Comparison of ENCODE assay signal across 1 cellular context in genomic region chr1:6490181-6491075, GRCh38.
TF ChIP-seq lines count a peak whose summit lies in the region.

No MANE protein-coding gene starts in this region.

TF ChIP-seq in A549, 52 proteins besides CTCF, POLR2A, EP300 and RAD21 (continued from another document):
- TF ChIP-seq MAX (IDR thresholded peaks at IDR 0.05) (peak; percentile 30; the same call in 1 of the 2 replicates), CBX2 (IDR thresholded peaks at IDR 0.05; ENCODE audit: borderline replicate concordance, low read depth) (no peak)
